In the genomic region with DNA sequence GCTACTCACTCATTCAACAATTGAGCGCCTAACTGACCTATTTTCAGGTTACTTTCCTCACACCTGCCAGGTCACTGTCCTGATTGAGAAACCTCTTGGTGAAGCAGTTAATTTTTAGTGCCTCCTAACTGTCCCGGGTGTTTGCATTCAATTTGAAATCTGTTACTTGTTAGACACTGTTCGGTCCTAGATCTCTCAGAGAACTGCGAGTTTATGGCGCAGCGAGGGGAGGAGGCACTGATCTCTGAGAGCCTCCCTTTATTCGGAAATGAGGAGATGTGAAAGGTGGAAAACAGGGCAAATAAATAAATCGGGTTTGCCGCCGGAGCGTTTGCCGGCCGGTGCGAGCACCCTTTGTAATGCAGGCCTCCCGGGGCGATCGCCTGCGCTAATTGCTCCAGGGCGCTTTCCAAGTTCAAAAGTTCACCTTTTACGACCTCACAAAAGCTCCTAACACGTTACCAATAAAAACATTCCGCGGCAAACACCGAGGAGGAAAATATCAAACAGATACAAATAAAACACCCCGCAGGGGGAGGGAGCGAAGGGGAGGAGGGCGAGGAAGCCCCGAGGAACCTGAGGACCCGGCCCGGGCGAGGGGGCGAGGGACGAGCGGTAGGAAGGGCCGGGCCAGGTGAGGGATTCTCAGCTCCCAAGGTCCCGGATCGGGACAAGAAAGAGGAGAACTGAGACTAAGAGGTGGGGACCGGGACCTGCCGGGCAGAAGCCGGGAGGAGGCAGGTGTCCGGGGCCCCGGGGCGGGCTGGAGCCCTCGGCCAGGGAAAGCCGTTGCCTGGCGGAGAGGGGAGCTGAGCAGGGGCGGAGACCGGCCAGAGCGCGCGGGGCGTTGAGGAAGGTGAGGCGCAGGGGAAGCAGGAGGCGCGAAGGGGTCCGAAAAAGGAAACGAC, we compare ENCODE assay signal across 8 cellular contexts. TPM values are rescaled to one million over a fixed set of nuclear protein-coding genes. Genes with fewer than 3 reads are reported as not detected.
DNase-seq lines count a peak whose midpoint lies in the region; ATAC-seq and TF ChIP-seq lines count a peak whose summit lies in the region.

No MANE protein-coding gene starts in this region.

- H4K20me1 ChIP-seq in hepatocyte (ENCODE audit: insufficient read depth, poor library complexity, severe bottlenecking) = peaks cover 11% of the 10 kb centered on the region

- H3K4me1 Mint-ChIP-seq in activated T-cell treated with anti-CD3 and anti-CD28 coated beads, Interleukin-2, amount 50 U/mL, for 72 hours (ENCODE audit: low read depth) = peaks cover 45% of the 10 kb centered on the region

- WGBS in hepatocyte (ENCODE audit: low lambda C conversion rate, missing lambda C conversion rate) = 2% methylated on average over 41 of the region's 57 CpGs

- peak overlapping the region; percentile 70 for H3K27ac ChIP-seq in hepatocyte
- H3K27ac ChIP-seq in gastrocnemius medialis = peak overlapping the region; percentile 38 to 87 (median 58)

- no peak for TF ChIP-seq CTCF in hepatocyte (IDR thresholded peaks at IDR 0.05; ENCODE audit: poor library complexity)
- TF ChIP-seq CTCF in gastrocnemius medialis (IDR thresholded peaks at IDR 0.05 in 4 of 5, conservative IDR thresholded peaks at IDR 0.05 in 1 of 5) = no peak

- H3K27me3 ChIP-seq in hepatocyte = no peaks in the 10 kb centered on the region
- peaks cover 8 to 38% (median 14%) of the 10 kb centered on the region in 3 donors for H3K27me3 ChIP-seq in gastrocnemius medialis

- no peaks in the 10 kb centered on the region for H3K9me2 ChIP-seq in hepatocyte (replicated peaks; ENCODE audit: insufficient read depth)

- H3K79me2 ChIP-seq in hepatocyte = peaks cover 41% of the 10 kb centered on the region

- peak; percentile 12 for DNase-seq in DMS53 treated with DMSO at 0.1 percent for 48 hours (lab: John Stamatoyannopoulos, UW; ENCODE audit: unreplicated experiment)
- DNase-seq in LoVo (ENCODE audit: low spot score) = peak; percentile 80
- peak; percentile 36 to 43 for DNase-seq in activated T-cell treated with anti-CD3 and anti-CD28 coated beads, Interleukin-2, amount 50 U/mL, for 72 hours
- peak; percentile 55 for DNase-seq in hepatocyte (ENCODE audit: low spot score)
- no peak for DNase-seq in gastrocnemius medialis
- no peak for DNase-seq in NCI-H2107 (lab: John Stamatoyannopoulos, UW)

- no peaks in the 10 kb centered on the region for H3K9me3 Mint-ChIP-seq in activated T-cell treated with anti-CD3 and anti-CD28 coated beads, Interleukin-2, amount 50 U/mL, for 72 hours

- TF ChIP-seq POLR2A in gastrocnemius medialis (IDR thresholded peaks at IDR 0.05) = no peak

- ATAC-seq in activated T-cell treated with anti-CD3 and anti-CD28 coated beads, Interleukin-2, amount 50 U/mL, for 72 hours (replicated peaks in 1 of 2) = no peak
- ATAC-seq in gastrocnemius medialis = no peak
- ATAC-seq in HG03045 (IDR thresholded peaks at IDR 0.05; ENCODE audit: unreplicated experiment) = no peak
- ATAC-seq in HG02798 (IDR thresholded peaks at IDR 0.05; ENCODE audit: poor library complexity, unreplicated experiment) = no peak

- in situ Hi-C loops in gastrocnemius medialis (cut with MboI; ENCODE audit: low sequenced_read_pairs in 4 of 4) = loop anchor here (5.0 to 25.0 kb wide), 6 partner anchors 78 to 618 kb away; a partner anchor contains a TSS

- H3K4me1 ChIP-seq in hepatocyte (ENCODE audit: insufficient read depth) = no peaks in the 10 kb centered on the region
- peaks cover 13 to 20% of the 10 kb centered on the region in 2 donors for H3K4me1 ChIP-seq in gastrocnemius medialis

- intact Hi-C loops in gastrocnemius medialis (cut with DNase I; ENCODE audit: low total_unique reads) = loop anchor here (2.0 to 10.0 kb wide), 4 partner anchors 171 to 605 kb away; a partner anchor contains a TSS

- H3K36me3 ChIP-seq in hepatocyte (replicated peaks; ENCODE audit: insufficient read depth, low read depth) (no peaks in the 10 kb centered on the region), gastrocnemius medialis (no peaks in the 10 kb centered on the region)

- peak overlapping the region; percentile 80 for H3K4me2 ChIP-seq in hepatocyte

- H2AFZ ChIP-seq in hepatocyte = peak overlapping the region; percentile 38

- no peaks in the 10 kb centered on the region for H3K9me3 ChIP-seq in hepatocyte (ENCODE audit: low read depth)
- no peaks in the 10 kb centered on the region for H3K9me3 ChIP-seq in gastrocnemius medialis

- H3K4me3 ChIP-seq in hepatocyte = peak overlapping the region; percentile 88
- H3K4me3 ChIP-seq in gastrocnemius medialis = peak overlapping the region; percentile 61 to 77 (median 72)

- peak overlapping the region; percentile 4 for H3K27ac Mint-ChIP-seq in activated T-cell treated with anti-CD3 and anti-CD28 coated beads, Interleukin-2, amount 50 U/mL, for 72 hours

- peaks cover 66% of the 10 kb centered on the region for H3K27me3 Mint-ChIP-seq in activated T-cell treated with anti-CD3 and anti-CD28 coated beads, Interleukin-2, amount 50 U/mL, for 72 hours (ENCODE audit: low read depth)

- peaks cover 5 to 6% of the 10 kb centered on the region in 2 donors for H3K36me3 Mint-ChIP-seq in activated T-cell treated with anti-CD3 and anti-CD28 coated beads, Interleukin-2, amount 50 U/mL, for 72 hours (ENCODE audit: insufficient read depth in 2 of 2)

- H3K4me3 Mint-ChIP-seq in activated T-cell treated with anti-CD3 and anti-CD28 coated beads, Interleukin-2, amount 50 U/mL, for 72 hours = peak overlapping the region; percentile 85 to 93

RNA-seq across cellular contexts. Expression of a gene that starts 1.4 kb away (rescaled TPM):
- 1 to 10 TPM; 2.9 to 4.0 TPM for total RNA-seq in activated T-cell treated with anti-CD3 and anti-CD28 coated beads, Interleukin-2, amount 50 U/mL, for 72 hours
- total RNA-seq in hepatocyte (4.0 and 4.5 TPM in 2 replicates), gastrocnemius medialis (1 to 10 TPM in 3 of 4 donors, under 1 TPM in 1; 0.58 to 5.6 (median 2.1) TPM)
- 1.2 and 3.0 TPM in 2 replicates for polyA plus RNA-seq in hepatocyte

RNA-seq across cellular contexts. Expression of a gene that starts 7.2 kb away (rescaled TPM):
- not detected for total RNA-seq in activated T-cell treated with anti-CD3 and anti-CD28 coated beads, Interleukin-2, amount 50 U/mL, for 72 hours
- 2.6 and 3.4 TPM in 2 replicates for total RNA-seq in hepatocyte
- polyA plus RNA-seq in hepatocyte = 1.2 and 2.2 TPM in 2 replicates
- total RNA-seq in gastrocnemius medialis = 10 to 100 TPM in 3 of 4 donors, 1 to 10 TPM in 1; 6.9 to 48.0 (median 32.8) TPM

Comparison
In these comparisons a context has a peak if more than half of its experiments do, and no peak if none do; other contexts are left out.
1. DNase-seq: peak in DMS53 treated with DMSO at 0.1 percent for 48 hours (single experiment), LoVo (single experiment), activated T-cell treated with anti-CD3 and anti-CD28 coated beads, Interleukin-2, amount 50 U/mL, for 72 hours (2 of 2) and hepatocyte (single experiment); none in gastrocnemius medialis (0 of 2) and NCI-H2107 (single experiment).